ENCODE assay signal across 26 cellular contexts in genomic region chr1:166988976-166989515, GRCh38. TPM values are rescaled to one million over a fixed set of nuclear protein-coding genes. Genes with fewer than 3 reads are reported as not detected.
"Had no signal": no experiment of that assay in that cellular context is flagged by ENCODE, and none has a peak within 500 bp of the region (broad histone marks: within the 10 kb centered on the region; RNA-seq: fewer than 3 reads in every experiment).

Gene MAEL (plus strand): TSS chr1:166989280. CDS start chr1:166989353, 73 bp downstream.

- H2AFZ ChIP-seq: hepatocyte had no signal

- H3K9me3 Mint-ChIP-seq: effector memory CD8-positive, alpha-beta T cell; nephron progenitor cell; stimulated activated naive CD8-positive, alpha-beta T cell treated with anti-CD3 and anti-CD28 coated beads, Interleukin-15, amount 100 ng/mL, for 72 hours had no signal

- H3K4me2 ChIP-seq: hepatocyte had no signal

- H3K36me3 ChIP-seq: esophagus muscularis mucosa, neutrophil, sigmoid colon, thoracic aorta, transverse colon had no signal

- H3K4me3 ChIP-seq: esophagus muscularis mucosa, hepatocyte, psoas muscle, sigmoid colon, skin epidermis, thoracic aorta, transverse colon had no signal

- H3K27ac ChIP-seq: epithelial cell of prostate, esophagus muscularis mucosa, hepatocyte, neutrophil, psoas muscle, sigmoid colon, skin epidermis, thoracic aorta, transverse colon had no signal

- H3K27ac Mint-ChIP-seq: dendritic cell treated with granulocyte-macrophage colony-stimulating factor and Interleukin-4, amounts not matched to agents 40 ng/mL and 50 ng/mL, for 4 days; effector memory CD8-positive, alpha-beta T cell; naive thymus-derived CD4-positive, alpha-beta T cell; nephron progenitor cell; stimulated activated naive B cell treated with anti-CD40 and anti-IgM and Interleukin-4, amounts not matched to agents 10 μg/mL and 1 μg/mL and 100 μg/mL, for 72 hours; stimulated activated naive CD8-positive, alpha-beta T cell treated with anti-CD3 and anti-CD28 coated beads, Interleukin-15, amount 100 ng/mL, for 72 hours had no signal

- DNase-seq: effector memory CD8-positive, alpha-beta T cell; foreskin melanocyte; head of caudate nucleus; kidney glomerular epithelial cell; mammary epithelial cell; naive thymus-derived CD4-positive, alpha-beta T cell; nephron progenitor cell; psoas muscle; retina; sigmoid colon; stimulated activated CD4-positive, alpha-beta T cell treated with anti-CD3 and anti-CD28 coated beads, Interleukin-2, amount 100 ng/mL, for 24 hours; stimulated activated CD4-positive, alpha-beta T cell treated with anti-CD3 and anti-CD28 coated beads, Interleukin-4, amount 100 ng/mL, for 4 hours; stimulated activated naive B cell treated with anti-CD40 and anti-IgM and Interleukin-4, amounts not matched to agents 10 μg/mL and 1 μg/mL and 100 μg/mL, for 72 hours; stimulated activated naive CD8-positive, alpha-beta T cell treated with anti-CD3 and anti-CD28 coated beads, Interleukin-15, amount 100 ng/mL, for 72 hours; transverse colon had no signal

- H3K27me3 ChIP-seq: esophagus muscularis mucosa, hepatocyte, sigmoid colon, transverse colon had no signal

- H3K9me3 ChIP-seq: esophagus muscularis mucosa, neutrophil, psoas muscle, sigmoid colon, thoracic aorta, transverse colon had no signal

- FAIRE-seq: islet of Langerhans had no signal

- H3K4me3 Mint-ChIP-seq: dendritic cell treated with granulocyte-macrophage colony-stimulating factor and Interleukin-4, amounts not matched to agents 40 ng/mL and 50 ng/mL, for 4 days; effector memory CD8-positive, alpha-beta T cell; naive thymus-derived CD4-positive, alpha-beta T cell; nephron progenitor cell; stimulated activated naive B cell treated with anti-CD40 and anti-IgM and Interleukin-4, amounts not matched to agents 10 μg/mL and 1 μg/mL and 100 μg/mL, for 72 hours; stimulated activated naive CD8-positive, alpha-beta T cell treated with anti-CD3 and anti-CD28 coated beads, Interleukin-15, amount 100 ng/mL, for 72 hours had no signal

- H3K4me1 Mint-ChIP-seq: naive thymus-derived CD4-positive, alpha-beta T cell; nephron progenitor cell; stimulated activated naive B cell treated with anti-CD40 and anti-IgM and Interleukin-4, amounts not matched to agents 10 μg/mL and 1 μg/mL and 100 μg/mL, for 72 hours; stimulated activated naive CD8-positive, alpha-beta T cell treated with anti-CD3 and anti-CD28 coated beads, Interleukin-15, amount 100 ng/mL, for 72 hours had no signal

- H3K4me1 ChIP-seq: esophagus muscularis mucosa, psoas muscle, transverse colon had no signal

- ATAC-seq: effector memory CD8-positive, alpha-beta T cell; naive thymus-derived CD4-positive, alpha-beta T cell; psoas muscle; stimulated activated naive B cell treated with anti-CD40 and anti-IgM and Interleukin-4, amounts not matched to agents 10 μg/mL and 1 μg/mL and 100 μg/mL, for 72 hours; stimulated activated naive CD8-positive, alpha-beta T cell treated with anti-CD3 and anti-CD28 coated beads, Interleukin-15, amount 100 ng/mL, for 72 hours had no signal

- H3K79me2 ChIP-seq: hepatocyte had no signal

RNA-seq across cellular contexts. Expression of gene MAEL, which starts in this region (rescaled TPM):
- total RNA-seq: hepatocyte; mammary epithelial cell; mesenteric fat pad; mononuclear cell; naive thymus-derived CD4-positive, alpha-beta T cell; osteoblast; psoas muscle; thoracic aorta; transverse colon had no signal
- polyA plus RNA-seq: mammary epithelial cell; naive thymus-derived CD4-positive, alpha-beta T cell had no signal
